ENCODE assay signal across 1 cellular context in genomic region chr17:48908047-48908843, GRCh38.
TF ChIP-seq lines count a peak whose summit lies in the region.

TSS of gene UBE2Z (plus strand) at chr17:48908407. CDS start at chr17:48908504, 97 bp downstream.

TF ChIP-seq in H1, 55 proteins besides CTCF, POLR2A, EP300 and RAD21 (continued from another document):
- no peak for TF ChIP-seq USF2 (IDR thresholded peaks at IDR 0.05; ENCODE audit: low read length)
- peak; percentile 47 for TF ChIP-seq CREB1 (IDR thresholded peaks at IDR 0.05)
- TF ChIP-seq SRF (IDR thresholded peaks at IDR 0.05; ENCODE audit: low read depth, low read length): no peak
- no peak; the same call in 1 of the 2 replicates for TF ChIP-seq JUND (IDR thresholded peaks at IDR 0.05; ENCODE audit: low read length)
- TF ChIP-seq KDM4A (IDR thresholded peaks at IDR 0.05; ENCODE audit: low read depth, low read length, severe bottlenecking): no peak
- TF ChIP-seq ASH2L (IDR thresholded peaks at IDR 0.05; ENCODE audit: low read length): peak; percentile 59
- no peak for TF ChIP-seq MAFK (IDR thresholded peaks at IDR 0.05; ENCODE audit: low read depth, low read length)
- TF ChIP-seq TBP (IDR thresholded peaks at IDR 0.05; ENCODE audit: low read depth, low read length): peak; percentile 85
- peak; percentile 89 for TF ChIP-seq POLR2AphosphoS5 (IDR thresholded peaks at IDR 0.05; ENCODE audit: low read depth, low read length)
- TF ChIP-seq CHD1 (IDR thresholded peaks at IDR 0.05; ENCODE audit: low read depth, low read length): no peak
- peak; percentile 85 for TF ChIP-seq PHF8 (conservative IDR thresholded peaks at IDR 0.05; ENCODE audit: low read depth, low read length)
- no peak; the same call in 1 of the 2 replicates for TF ChIP-seq GABPA (IDR thresholded peaks at IDR 0.05; ENCODE audit: borderline replicate concordance, insufficient read depth, low read length)
- no peak for TF ChIP-seq CHD7 (IDR thresholded peaks at IDR 0.05; ENCODE audit: insufficient replicate concordance, low read length)
- 0 out of 2 replicates have a peak, but pooled peaks have one; percentile 7 for TF ChIP-seq KDM5A (IDR thresholded peaks at IDR 0.05; ENCODE audit: low read length)
- TF ChIP-seq EZH2 (IDR thresholded peaks at IDR 0.05; ENCODE audit: low read depth, low read length, severe bottlenecking): no peak
- peak; percentile 71 for TF ChIP-seq MAX (IDR thresholded peaks at IDR 0.05)
- TF ChIP-seq JUN (IDR thresholded peaks at IDR 0.05; ENCODE audit: low read depth, low read length): no peak
- TF ChIP-seq CBX5 (IDR thresholded peaks at IDR 0.05; ENCODE audit: low read depth, low read length): no peak
- TF ChIP-seq TAF1 (IDR thresholded peaks at IDR 0.05; ENCODE audit: low read depth, low read length): peak; percentile 95
- TF ChIP-seq SP2 (IDR thresholded peaks at IDR 0.05; ENCODE audit: low read length): peak; percentile 93
- no peak for TF ChIP-seq RXRA (IDR thresholded peaks at IDR 0.05; ENCODE audit: insufficient read depth, low read depth, low read length)
- peak in 1 of 2 experiments; percentile 15; a peak in 1 of 4 replicates for TF ChIP-seq HDAC2 (IDR thresholded peaks at IDR 0.05; ENCODE audit: borderline replicate concordance in 1 of 2, low read depth in 2 of 2, low read length in 2 of 2)
- TF ChIP-seq NANOG (IDR thresholded peaks at IDR 0.05; ENCODE audit: insufficient read depth, low read depth, low read length, poor library complexity, severe bottlenecking): peak; percentile 8
- TF ChIP-seq SIX5 (IDR thresholded peaks at IDR 0.05; ENCODE audit: low read depth, low read length): no peak
- no peak for TF ChIP-seq HDAC6 (IDR thresholded peaks at IDR 0.05; ENCODE audit: low read depth, low read length)
- TF ChIP-seq SP1 (IDR thresholded peaks at IDR 0.05; ENCODE audit: low read depth, low read length): peak; percentile 42; the same call in 1 of the 2 replicates
- TF ChIP-seq CTBP2 (IDR thresholded peaks at IDR 0.05; ENCODE audit: borderline replicate concordance, insufficient read depth, insufficient read length, low read length): no peak
- no peak for TF ChIP-seq CBX8 (IDR thresholded peaks at IDR 0.05; ENCODE audit: borderline replicate concordance, low read depth, low read length)
- no peak; the same call in 1 of the 2 replicates for TF ChIP-seq CHD2 (IDR thresholded peaks at IDR 0.05; ENCODE audit: low read length)
- peak; percentile 93 for TF ChIP-seq TAF7 (optimal IDR thresholded peaks at IDR 0.05; ENCODE audit: borderline replicate concordance, low read depth, low read length)
- TF ChIP-seq SP4 (IDR thresholded peaks at IDR 0.05; ENCODE audit: low read length): peak; percentile 79
- TF ChIP-seq ATF2 (IDR thresholded peaks at IDR 0.05; ENCODE audit: low read length): no peak
- no peak for TF ChIP-seq ATF3 (IDR thresholded peaks at IDR 0.05; ENCODE audit: insufficient read depth, low read depth, low read length)
- peak; percentile 59 to 69; a peak in 2 of 4 replicates for TF ChIP-seq SIN3A (conservative IDR thresholded peaks at IDR 0.05 in 1 of 2, IDR thresholded peaks at IDR 0.05 in 1 of 2; ENCODE audit: low read depth in 1 of 2, low read length in 2 of 2)
- TF ChIP-seq RNF2 (IDR thresholded peaks at IDR 0.05; ENCODE audit: borderline replicate concordance, low read depth, low read length, missing control alignments, poor library complexity, severe bottlenecking): no peak
- no peak for TF ChIP-seq FOSL1 (IDR thresholded peaks at IDR 0.05; ENCODE audit: insufficient read depth, low read depth, low read length)
TF ChIP-seq in H1: peak in this region for 18.
